In genomic region chr20:17601957-17602356, GRCh38 we compare ENCODE assay signal across 2 cellular contexts.
TF ChIP-seq lines count a peak whose summit lies in the region.

No MANE protein-coding gene starts in this region.

TF ChIP-seq in A549, 52 proteins besides CTCF, POLR2A, EP300 and RAD21:
- TF ChIP-seq RCOR1 (IDR thresholded peaks at IDR 0.05; ENCODE audit: low read depth, low read length) = no peak
- no peak for TF ChIP-seq PBX3 (IDR thresholded peaks at IDR 0.05)
- no peak for TF ChIP-seq USF2 (IDR thresholded peaks at IDR 0.05)
- TF ChIP-seq MAZ (IDR thresholded peaks at IDR 0.05; ENCODE audit: borderline replicate concordance, low read depth, low read length) = no peak
- no peak for TF ChIP-seq MAFK (IDR thresholded peaks at IDR 0.05; ENCODE audit: partially characterized antibody)
- TF ChIP-seq SREBF2 (IDR thresholded peaks at IDR 0.05) = no peak
- no peak for TF ChIP-seq RARB (CRISPR knock-in tag; IDR thresholded peaks at IDR 0.05)
- TF ChIP-seq E2F6 (IDR thresholded peaks at IDR 0.05; ENCODE audit: borderline replicate concordance, low read depth) = no peak
- no peak for TF ChIP-seq ATOH8 (CRISPR knock-in tag; IDR thresholded peaks at IDR 0.05; ENCODE audit: low read depth)
- TF ChIP-seq ZFP36 (IDR thresholded peaks at IDR 0.05; ENCODE audit: borderline replicate concordance, partially characterized antibody) = no peak
- TF ChIP-seq RNF2 (IDR thresholded peaks at IDR 0.05; ENCODE audit: borderline replicate concordance, low read depth) = no peak
- TF ChIP-seq JUN (IDR thresholded peaks at IDR 0.05) = no peak
- no peak for TF ChIP-seq EHF (CRISPR knock-in tag; IDR thresholded peaks at IDR 0.05)
- TF ChIP-seq EHMT2 (IDR thresholded peaks at IDR 0.05; ENCODE audit: low read depth) = no peak
- TF ChIP-seq CBX2 (IDR thresholded peaks at IDR 0.05; ENCODE audit: borderline replicate concordance, low read depth) = no peak
- TF ChIP-seq TFCP2L1 (CRISPR knock-in tag; IDR thresholded peaks at IDR 0.05) = no peak
- TF ChIP-seq ZC3H11A (IDR thresholded peaks at IDR 0.05) = no peak
- TF ChIP-seq FOXS1 (CRISPR knock-in tag; IDR thresholded peaks at IDR 0.05) = no peak
- TF ChIP-seq ZNF302 (CRISPR knock-in tag; IDR thresholded peaks at IDR 0.05) = no peak

TF ChIP-seq in H1, 55 proteins besides CTCF, POLR2A, EP300 and RAD21:
- TF ChIP-seq ZNF274 (IDR thresholded peaks at IDR 0.05; ENCODE audit: borderline replicate concordance, extremely low read depth, low read length) (no peak), KDM5A (IDR thresholded peaks at IDR 0.05; ENCODE audit: low read length) (no peak)
